ENCODE assay signal across 27 cellular contexts in genomic region chrX:129721414-129721813, GRCh38. TPM values are rescaled to one million over a fixed set of nuclear protein-coding genes. Genes with fewer than 3 reads are reported as not detected.
"Had no signal": no experiment of that assay in that cellular context is flagged by ENCODE, and none has a peak within 500 bp of the region (broad histone marks: within the 10 kb centered on the region; RNA-seq: fewer than 3 reads in every experiment).

No MANE protein-coding gene starts in this region.

- H3K27ac ChIP-seq: dorsolateral prefrontal cortex, testis, uterus, VCaP had no signal

- H3K4me3 ChIP-seq: dorsolateral prefrontal cortex, lung, testis, uterus had no signal

- H3K27me3 Mint-ChIP-seq: activated CD4-positive, alpha-beta T cell treated with anti-CD3 and anti-CD28 coated beads, Interleukin-2, amount 10 ng/mL, durations not matched to agents 7 days and 5 days; activated CD8-positive, alpha-beta memory T cell treated with anti-CD3 and anti-CD28 coated beads, Interleukin-2, amount 10 ng/mL, durations not matched to agents 7 days and 5 days; activated CD8-positive, alpha-beta T cell treated with anti-CD3 and anti-CD28 coated beads for 36 hours had no signal

- DNase-seq: activated CD4-positive, alpha-beta T cell treated with anti-CD3 and anti-CD28 coated beads, Interleukin-2, amount 10 ng/mL, durations not matched to agents 7 days and 5 days; activated CD8-positive, alpha-beta memory T cell treated with anti-CD3 and anti-CD28 coated beads, Interleukin-2, amount 10 ng/mL, durations not matched to agents 7 days and 5 days; activated CD8-positive, alpha-beta T cell treated with anti-CD3 and anti-CD28 coated beads for 36 hours; activated naive CD4-positive, alpha-beta T cell; activated T-cell treated with anti-CD3 and anti-CD28 coated beads for 4 hours; caudate nucleus; dorsolateral prefrontal cortex; foreskin fibroblast; midbrain; nephron progenitor cell; SK-N-SH; small intestine; stimulated activated CD4-positive, alpha-beta T cell treated with anti-CD3 and anti-CD28 coated beads, Interleukin-2, amount 100 ng/mL, for 24 hours; stimulated activated naive B cell treated with anti-CD40 and anti-IgM and Interleukin-4, amounts not matched to agents 10 μg/mL and 1 μg/mL and 100 μg/mL, for 72 hours; testis; trophoblast cell; uterus had no signal

- H3K4me1 Mint-ChIP-seq: nephron progenitor cell had no signal

- H3K4me1 ChIP-seq: testis, uterus had no signal

- H3K9ac ChIP-seq: SK-N-SH had no signal

- H3K9me3 Mint-ChIP-seq: activated CD4-positive, alpha-beta T cell treated with anti-CD3 and anti-CD28 coated beads, Interleukin-2, amount 10 ng/mL, durations not matched to agents 7 days and 5 days; activated CD8-positive, alpha-beta T cell treated with anti-CD3 and anti-CD28 coated beads for 36 hours; activated T-helper 2 cell treated with anti-CD3 and anti-CD28 coated beads, Interferon-gamma antibody, Interleukin-2, Interleukin-4, amounts not matched to agents 10 μg/mL and 5 μg/mL and 100 μg/mL, durations not matched to agents 14 hours and 24 hours and 36 hours; stimulated activated naive B cell treated with anti-CD40 and anti-IgM and Interleukin-4, amounts not matched to agents 10 μg/mL and 1 μg/mL and 100 μg/mL, for 72 hours had no signal

- H3K4me3 Mint-ChIP-seq: activated CD4-positive, alpha-beta T cell treated with anti-CD3 and anti-CD28 coated beads, Interleukin-2, amount 10 ng/mL, durations not matched to agents 7 days and 5 days; activated CD8-positive, alpha-beta memory T cell treated with anti-CD3 and anti-CD28 coated beads, Interleukin-2, amount 10 ng/mL, durations not matched to agents 7 days and 5 days; activated CD8-positive, alpha-beta T cell treated with anti-CD3 and anti-CD28 coated beads for 36 hours; nephron progenitor cell; stimulated activated naive B cell treated with anti-CD40 and anti-IgM and Interleukin-4, amounts not matched to agents 10 μg/mL and 1 μg/mL and 100 μg/mL, for 72 hours had no signal

- H3K36me3 ChIP-seq: uterus had no signal

- ATAC-seq: activated CD4-positive, CD25-positive, alpha-beta regulatory T cell treated with anti-CD3 and anti-CD28 coated beads, Interleukin-2, amount 50 U/mL, for 24 hours; activated CD8-positive, alpha-beta T cell treated with anti-CD3 and anti-CD28 coated beads for 36 hours; left lobe of liver; sciatic nerve; stimulated activated naive B cell treated with anti-CD40 and anti-IgM and Interleukin-4, amounts not matched to agents 10 μg/mL and 1 μg/mL and 100 μg/mL, for 72 hours had no signal

- H3K9me3 ChIP-seq: SK-N-SH, testis, uterus had no signal

- H3K36me3 Mint-ChIP-seq: activated CD8-positive, alpha-beta memory T cell treated with anti-CD3 and anti-CD28 coated beads, Interleukin-2, amount 10 ng/mL, durations not matched to agents 7 days and 5 days; stimulated activated naive B cell treated with anti-CD40 and anti-IgM and Interleukin-4, amounts not matched to agents 10 μg/mL and 1 μg/mL and 100 μg/mL, for 72 hours had no signal

- H3K27me3 ChIP-seq: testis, uterus had no signal

- H3K27ac Mint-ChIP-seq: activated CD8-positive, alpha-beta memory T cell treated with anti-CD3 and anti-CD28 coated beads, Interleukin-2, amount 10 ng/mL, durations not matched to agents 7 days and 5 days; activated T-helper 2 cell treated with anti-CD3 and anti-CD28 coated beads, Interferon-gamma antibody, Interleukin-2, Interleukin-4, amounts not matched to agents 10 μg/mL and 5 μg/mL and 100 μg/mL, durations not matched to agents 14 hours and 24 hours and 36 hours; nephron progenitor cell; stimulated activated naive B cell treated with anti-CD40 and anti-IgM and Interleukin-4, amounts not matched to agents 10 μg/mL and 1 μg/mL and 100 μg/mL, for 72 hours had no signal

RNA-seq across cellular contexts. Expression of gene XPNPEP2, which starts 17.4 kb away (rescaled TPM):
- total RNA-seq: epithelial cell of proximal tubule, glomerular endothelial cell, kidney epithelial cell had no signal

RNA-seq across cellular contexts. Expression of gene SASH3, which starts 58.3 kb away (rescaled TPM):
- total RNA-seq: epithelial cell of proximal tubule, fibroblast of lung, glomerular endothelial cell, kidney epithelial cell had no signal
- polyA plus RNA-seq: fibroblast of lung, SK-N-SH had no signal
